1 cellular context compared by ENCODE assay signal in genomic region chr4:146243883-146244277, GRCh38.
TF ChIP-seq lines count a peak whose summit lies in the region.

No MANE protein-coding gene starts in this region.

TF ChIP-seq in SK-N-SH, 30 proteins besides CTCF, POLR2A, EP300 and RAD21:
- TF ChIP-seq NRF1 (IDR thresholded peaks at IDR 0.05; ENCODE audit: low read depth, low read length) (no peak), YY1 (IDR thresholded peaks at IDR 0.05; ENCODE audit: low read depth) (no peak), SIN3A (IDR thresholded peaks at IDR 0.05; ENCODE audit: borderline replicate concordance, low read depth, low read length) (no peak), CHD2 (IDR thresholded peaks at IDR 0.05; ENCODE audit: low read length, partially characterized antibody) (no peak)
- TF ChIP-seq, protein P1, sequence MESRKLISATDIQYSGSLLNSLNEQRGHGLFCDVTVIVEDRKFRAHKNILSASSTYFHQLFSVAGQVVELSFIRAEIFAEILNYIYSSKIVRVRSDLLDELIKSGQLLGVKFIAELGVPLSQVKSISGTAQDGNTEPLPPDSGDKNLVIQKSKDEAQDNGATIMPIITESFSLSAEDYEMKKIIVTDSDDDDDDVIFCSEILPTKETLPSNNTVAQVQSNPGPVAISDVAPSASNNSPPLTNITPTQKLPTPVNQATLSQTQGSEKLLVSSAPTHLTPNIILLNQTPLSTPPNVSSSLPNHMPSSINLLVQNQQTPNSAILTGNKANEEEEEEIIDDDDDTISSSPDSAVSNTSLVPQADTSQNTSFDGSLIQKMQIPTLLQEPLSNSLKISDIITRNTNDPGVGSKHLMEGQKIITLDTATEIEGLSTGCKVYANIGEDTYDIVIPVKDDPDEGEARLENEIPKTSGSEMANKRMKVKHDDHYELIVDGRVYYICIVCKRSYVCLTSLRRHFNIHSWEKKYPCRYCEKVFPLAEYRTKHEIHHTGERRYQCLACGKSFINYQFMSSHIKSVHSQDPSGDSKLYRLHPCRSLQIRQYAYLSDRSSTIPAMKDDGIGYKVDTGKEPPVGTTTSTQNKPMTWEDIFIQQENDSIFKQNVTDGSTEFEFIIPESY (IDR thresholded peaks at IDR 0.05; ENCODE audit: borderline replicate concordance, low read depth): no peak
